In genomic region chr3:18080198-18080689, GRCh38 we compare ENCODE assay signal across 1 cellular context.
TF ChIP-seq lines count a peak whose summit lies in the region.

No MANE protein-coding gene starts in this region.

TF ChIP-seq in HCT116, 20 proteins besides CTCF, POLR2A, EP300 and RAD21 (continued from another document):
- TF ChIP-seq REST (IDR thresholded peaks at IDR 0.05; ENCODE audit: low read depth) (no peak), ZNF274 (IDR thresholded peaks at IDR 0.05; ENCODE audit: low read depth, low read length) (no peak), ZBTB33 (IDR thresholded peaks at IDR 0.05; ENCODE audit: extremely low read depth, insufficient replicate concordance, low read length) (no peak), EGR1 (IDR thresholded peaks at IDR 0.05; ENCODE audit: low read depth) (no peak), ATF3 (IDR thresholded peaks at IDR 0.05) (0 out of 2 replicates have a peak, but pooled peaks have one; percentile 42)
TF ChIP-seq in HCT116: peak in this region for 2.
